15 cellular contexts compared by ENCODE assay signal in the genomic region with DNA sequence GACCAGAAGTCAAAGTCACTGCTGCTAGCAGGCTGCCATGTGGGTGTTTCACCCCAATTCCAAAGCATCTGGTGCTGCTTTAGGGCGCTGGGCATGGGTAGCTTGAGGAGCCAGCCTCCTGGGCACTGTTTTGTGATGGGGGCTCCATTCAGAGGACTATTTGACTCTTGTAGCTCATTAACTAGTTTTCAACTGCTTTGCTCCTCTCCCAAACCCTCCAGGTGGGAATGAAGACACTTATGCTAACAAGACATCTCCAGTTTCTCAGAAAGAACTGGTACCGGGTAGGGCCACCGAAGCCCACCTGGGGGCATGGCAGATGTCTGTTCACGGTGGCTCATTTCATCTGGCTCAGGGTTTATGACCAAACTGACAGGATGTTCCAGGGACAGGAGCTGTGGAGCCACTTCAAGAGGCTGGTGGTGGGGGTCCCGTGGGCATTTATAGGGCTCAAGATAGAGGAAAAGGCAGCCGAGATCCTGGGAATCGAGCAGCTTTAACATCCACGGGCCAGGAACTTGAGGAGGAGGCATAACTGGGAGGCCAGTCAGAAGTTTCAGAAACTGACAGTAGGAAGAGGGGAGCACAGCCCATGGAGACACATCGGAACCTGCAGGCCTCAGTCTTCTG. TPM values are rescaled to one million over a fixed set of nuclear protein-coding genes. Genes with fewer than 3 reads are reported as not detected.
DNase-seq lines count a peak whose midpoint lies in the region; ATAC-seq and TF ChIP-seq lines count a peak whose summit lies in the region.
"Had no signal": no experiment of that assay in that cellular context is flagged by ENCODE, and none has a peak within 500 bp of the region (broad histone marks: within the 10 kb centered on the region; RNA-seq: fewer than 3 reads in every experiment).

No MANE protein-coding gene starts in this region.

- no peak overlapping the region for H3K4me3 Mint-ChIP-seq in naive thymus-derived CD8-positive, alpha-beta T cell
- H3K4me3 Mint-ChIP-seq: activated CD4-positive, alpha-beta T cell treated with anti-CD3 and anti-CD28 coated beads, Interleukin-2, amount 10 ng/mL, durations not matched to agents 7 days and 5 days; memory B cell had no signal

- ATAC-seq in naive thymus-derived CD8-positive, alpha-beta T cell = no peak

- POLR2A ChIA-PET in naive thymus-derived CD8-positive, alpha-beta T cell (lab: Charles Lee) = no interaction called here

- no peaks in the 10 kb centered on the region for H3K9me3 ChIP-seq in fibroblast of lung (ENCODE audit: control insufficient read depth, insufficient read depth, low read depth, low read length)
- no peaks in the 10 kb centered on the region for H3K9me3 ChIP-seq in ovary
- no peaks in the 10 kb centered on the region for H3K9me3 ChIP-seq in vagina
- H3K9me3 ChIP-seq: colonic mucosa had no signal

- peak overlapping the region; percentile 16 for H3K9ac ChIP-seq in fibroblast of lung (ENCODE audit: insufficient read depth, low read length)

- peaks cover 0 to 9% (median under 1%) of the 10 kb centered on the region in 5 donors for H3K27me3 Mint-ChIP-seq in naive thymus-derived CD8-positive, alpha-beta T cell
- H3K27me3 Mint-ChIP-seq: activated CD4-positive, alpha-beta T cell treated with anti-CD3 and anti-CD28 coated beads, Interleukin-2, amount 10 ng/mL, durations not matched to agents 7 days and 5 days had no signal

- intact Hi-C loops in ovary (cut with DNase I) = no loop called here
- intact Hi-C loops in vagina (cut with DNase I) = no loop called here

- peak overlapping the region; percentile 42 for H3K4me2 ChIP-seq in fibroblast of lung (ENCODE audit: extremely low read depth, insufficient read depth, low read length)

- peaks cover 0 to 5% (median 0%) of the 10 kb centered on the region in 4 donors for H3K4me1 Mint-ChIP-seq in naive thymus-derived CD8-positive, alpha-beta T cell
- H3K4me1 Mint-ChIP-seq: memory B cell had no signal

- WGBS in ovary, 3 donors = 80 to 86% (median 83%) methylated on average over 9 of the region's 9 CpGs

- TF ChIP-seq EP300 in ovary (IDR thresholded peaks at IDR 0.05) = no peak

- H3K27ac Mint-ChIP-seq in naive thymus-derived CD8-positive, alpha-beta T cell = peak overlapping the region in 1 of 10 donors; percentile 24
- H3K27ac Mint-ChIP-seq: activated CD4-positive, alpha-beta T cell treated with anti-CD3 and anti-CD28 coated beads, Interleukin-2, amount 10 ng/mL, durations not matched to agents 7 days and 5 days; memory B cell had no signal

- H3K4me1 ChIP-seq in fibroblast of lung (ENCODE audit: control insufficient read depth, extremely low read depth, insufficient read depth, low read length) = peaks cover 63% of the 10 kb centered on the region
- H3K4me1 ChIP-seq in ovary (ENCODE audit: insufficient read depth) = peaks cover 33% of the 10 kb centered on the region
- peaks cover 98% of the 10 kb centered on the region for H3K4me1 ChIP-seq in vagina

- no peaks in the 10 kb centered on the region for H4K20me1 ChIP-seq in fibroblast of lung (ENCODE audit: control insufficient read depth, extremely low read depth, insufficient read depth, low read length)

- no peaks in the 10 kb centered on the region for H3K9me3 Mint-ChIP-seq in naive thymus-derived CD8-positive, alpha-beta T cell
- H3K9me3 Mint-ChIP-seq: activated CD4-positive, alpha-beta T cell treated with anti-CD3 and anti-CD28 coated beads, Interleukin-2, amount 10 ng/mL, durations not matched to agents 7 days and 5 days; memory B cell had no signal

- H3K4me3 ChIP-seq in fibroblast of lung (replicated peaks in 1 of 4; ENCODE audit: control extremely low read depth in 1 of 4, insufficient read depth in 1 of 4, low read depth in 3 of 4, low read length in 4 of 4) (no peak overlapping the region), ovary (no peak overlapping the region), vagina (no peak overlapping the region)
- H3K4me3 ChIP-seq: colonic mucosa had no signal

- no peaks in the 10 kb centered on the region for H3K27me3 ChIP-seq in fibroblast of lung (ENCODE audit: control insufficient read depth, insufficient read depth, low read length)
- H3K27me3 ChIP-seq in ovary = no peaks in the 10 kb centered on the region
- H3K27me3 ChIP-seq in vagina = no peaks in the 10 kb centered on the region
- H3K27me3 ChIP-seq: colonic mucosa had no signal

- TF ChIP-seq POLR2A in ovary (IDR thresholded peaks at IDR 0.05) = no peak
- TF ChIP-seq POLR2A in vagina (IDR thresholded peaks at IDR 0.05) = no peak

- H3K27ac ChIP-seq in fibroblast of lung (ENCODE audit: insufficient read depth, low read length) (peak overlapping the region; percentile 94), ovary (peak overlapping the region; percentile 4 to 18), vagina (peak overlapping the region; percentile 97)
- H3K27ac ChIP-seq: colonic mucosa had no signal

- TF ChIP-seq CTCF in fibroblast of lung (conservative IDR thresholded peaks at IDR 0.05 in 1 of 2, IDR thresholded peaks at IDR 0.05 in 1 of 2; ENCODE audit: low read depth in 1 of 2, low read length in 2 of 2) (no peak), ovary (IDR thresholded peaks at IDR 0.05) (no peak), vagina (IDR thresholded peaks at IDR 0.05) (no peak)

- no peaks in the 10 kb centered on the region for H3K36me3 Mint-ChIP-seq in naive thymus-derived CD8-positive, alpha-beta T cell
- H3K36me3 Mint-ChIP-seq: memory B cell had no signal

- H3K36me3 ChIP-seq in fibroblast of lung (ENCODE audit: control insufficient read depth, insufficient read depth, low read length) (peaks cover 58% of the 10 kb centered on the region), ovary (no peaks in the 10 kb centered on the region), vagina (peaks cover 0 to 65% of the 10 kb centered on the region in 2 donors)

- H3K79me2 ChIP-seq in fibroblast of lung (ENCODE audit: control insufficient read depth, insufficient read depth, low read length) = peaks cover 33% of the 10 kb centered on the region

- peak; percentile 30 for DNase-seq in activated effector memory CD4-positive, alpha-beta T cell treated with anti-CD3 and anti-CD28 coated beads, Interleukin-2, amount 50 U/mL, for 16 hours
- no peak for DNase-seq in activated effector memory CD4-positive, alpha-beta T cell treated with Interleukin-2 at 50 U/mL for 16 hours
- DNase-seq in fibroblast of lung (ENCODE audit: low read depth in 2 of 2) (no peak), ovary (no peak), vagina (ENCODE audit: extremely low spot score in 2 of 2) (no peak), HuH-7.5 (ENCODE audit: low spot score) (no peak), NCI-H1105 treated with DMSO at 0.1 percent for 48 hours (lab: John Stamatoyannopoulos, UW) (no peak)
- no peak for DNase-seq in naive thymus-derived CD8-positive, alpha-beta T cell
- DNase-seq: activated CD4-positive, alpha-beta T cell treated with anti-CD3 and anti-CD28 coated beads, Interleukin-2, amount 10 ng/mL, durations not matched to agents 7 days and 5 days; activated gamma-delta T cell; colonic mucosa; DMS79; NCI-H1092; NCI-H774 had no signal

- H2AFZ ChIP-seq in fibroblast of lung (ENCODE audit: low read length) = no peak overlapping the region

RNA-seq across cellular contexts. Expression of a gene that starts 17.7 kb away (rescaled TPM):
- total RNA-seq in fibroblast of lung (58.6 and 74.6 TPM in 2 replicates), ovary (10 to 100 TPM; 20.5 to 60.4 (median 44.8) TPM), vagina (60.6 TPM)
- polyA plus RNA-seq in fibroblast of lung (68.9 and 97.0 TPM in 2 replicates), ovary (10 to 100 TPM; 28.7 to 32.9 TPM)
- polyA plus RNA-seq in fibroblast of lung (2012) = 59.7 and 93.1 TPM in 2 replicates
- 187 and 260 TPM in 2 replicates for polyA minus RNA-seq in fibroblast of lung (ENCODE audit: low replicate concordance)
- not detected for total RNA-seq in naive thymus-derived CD8-positive, alpha-beta T cell
- polyA plus RNA-seq in naive thymus-derived CD8-positive, alpha-beta T cell = not detected
- total RNA-seq: activated CD4-positive, alpha-beta T cell treated with anti-CD3 and anti-CD28 coated beads, Interleukin-2, amount 10 ng/mL, durations not matched to agents 7 days and 5 days had no signal

Comparison
In these comparisons a context has a peak if more than half of its experiments do, and no peak if none do; other contexts are left out.
1. H3K27ac ChIP-seq: peak in every context shown above with its lines; median percentile 97 in vagina; 94 in fibroblast of lung; 11 in ovary.
2. RNA of a gene that starts 17.7 kb away (total RNA-seq): 58.6 to 74.6 TPM in fibroblast of lung, 60.6 TPM in vagina (single experiment) and 20.5 to 60.4 TPM in ovary; not detected in naive thymus-derived CD8-positive, alpha-beta T cell; every median in the first group is over 10 times any median in the second.